ENCODE assay signal across 17 cellular contexts in genomic region chr17:44444735-44445105, GRCh38. TPM values are rescaled to one million over a fixed set of nuclear protein-coding genes. Genes with fewer than 3 reads are reported as not detected.
DNase-seq lines count a peak whose midpoint lies in the region; ATAC-seq and TF ChIP-seq lines count a peak whose summit lies in the region.
"Had no signal": no experiment of that assay in that cellular context is flagged by ENCODE, and none has a peak within 500 bp of the region (broad histone marks: within the 10 kb centered on the region; RNA-seq: fewer than 3 reads in every experiment).

No MANE protein-coding gene starts in this region.

- no peaks in the 10 kb centered on the region; the same call in 1 of the 2 replicates for H3K36me3 ChIP-seq in PC-3 (ENCODE audit: low read depth, low read length)
- H3K36me3 ChIP-seq: tibial artery had no signal

- peak overlapping the region; percentile 21 for H3K27ac ChIP-seq in PC-3 (ENCODE audit: low read length)
- H3K27ac ChIP-seq: SK-N-MC, tibial artery had no signal

- peak overlapping the region; percentile 75 for H3K27ac Mint-ChIP-seq in chondrocyte (ENCODE audit: unreplicated experiment)

- no peak overlapping the region for H3K9ac ChIP-seq in PC-3 (ENCODE audit: low read length)

- ATAC-seq in PC-3: peak; percentile 99

- CTCF ChIA-PET in AG04449 (lab: Yijun Ruan, JAX): interaction anchor here (0.9 to 1.6 kb wide), 2 partner anchors 24 to 30 kb away, joined by 3 to 4 read pairs; no protein-coding TSS in a partner anchor
- CTCF ChIA-PET in PC-3 (lab: Charles Lee): interaction anchor here (1.6 kb wide), 1 partner anchor 78 kb away, joined by 10 read pairs; no protein-coding TSS in a partner anchor

- H3K4me2 ChIP-seq in PC-3 (ENCODE audit: low read length): peak overlapping the region; percentile 42

- H2AFZ ChIP-seq in PC-3 (ENCODE audit: low read length): no peak overlapping the region

- H4K20me1 ChIP-seq in PC-3 (ENCODE audit: low read length): peaks cover 3% of the 10 kb centered on the region; the same call in 1 of the 2 replicates

- H3K36me3 Mint-ChIP-seq in chondrocyte (ENCODE audit: low read depth): no peaks in the 10 kb centered on the region

- H3F3A ChIP-seq in PC-3 (ENCODE audit: low read length, unreplicated experiment): peaks cover 5% of the 10 kb centered on the region

- no peaks in the 10 kb centered on the region for H3K27me3 ChIP-seq in PC-3 (ENCODE audit: low read length)
- H3K27me3 ChIP-seq: tibial artery had no signal

- H3K4me1 ChIP-seq in PC-3 (ENCODE audit: insufficient read depth, low read length): peaks cover 14% of the 10 kb centered on the region
- H3K4me1 ChIP-seq: tibial artery had no signal

- no peaks in the 10 kb centered on the region for H3K27me3 Mint-ChIP-seq in chondrocyte (ENCODE audit: low read depth)
- H3K27me3 Mint-ChIP-seq: activated naive CD4-positive, alpha-beta T cell treated with anti-CD3 and anti-CD28 coated beads, Interleukin-2, amount 50 U/mL, for 24 hours had no signal

- DNase-seq in AG04449 (ENCODE audit: low read depth, low spot score) (peak; percentile 28), PC-3 (peak; percentile 87), chondrocyte (ENCODE audit: low spot score) (no peak), iris pigment epithelial cell (ENCODE audit: low read depth) (peak; percentile 94), NCI-H187 (lab: John Stamatoyannopoulos, UW) (no peak), NCI-H2081 (lab: John Stamatoyannopoulos, UW) (no peak), OCI-M1 (lab: John Stamatoyannopoulos, UW) (no peak), CD1c-positive myeloid dendritic cell (ENCODE audit: extremely low spot score) (no peak)
- DNase-seq: DMS 273 treated with DMSO at 0.1 percent for 48 hours; kidney; MM.1S; NK-92 treated with Interleukin-12 subunit alpha and Interleukin-12 subunit beta, amount 100 ng/mL, for 24 hours; stimulated activated CD4-positive, alpha-beta T cell treated with anti-CD3 and anti-CD28 coated beads, Interleukin-2, amount 100 ng/mL, for 24 hours; tibial artery had no signal

- no peaks in the 10 kb centered on the region for H3K9me3 Mint-ChIP-seq in chondrocyte (ENCODE audit: low read depth)
- H3K9me3 Mint-ChIP-seq: activated naive CD4-positive, alpha-beta T cell treated with anti-CD3 and anti-CD28 coated beads, Interleukin-2, amount 50 U/mL, for 24 hours; H9 had no signal

- no peak overlapping the region for H3K4me3 Mint-ChIP-seq in chondrocyte (ENCODE audit: unreplicated experiment)
- H3K4me3 Mint-ChIP-seq: activated naive CD4-positive, alpha-beta T cell treated with anti-CD3 and anti-CD28 coated beads, Interleukin-2, amount 50 U/mL, for 24 hours; H9 had no signal

- H3K9me2 ChIP-seq in PC-3 (replicated peaks; ENCODE audit: low read length): no peaks in the 10 kb centered on the region

- H3K4me3 ChIP-seq in AG04449 (ENCODE audit: low read depth, low read length) (no peak overlapping the region), PC-3 (ENCODE audit: low read length) (no peak overlapping the region)
- H3K4me3 ChIP-seq: SK-N-MC, tibial artery had no signal

- intact Hi-C loops in PC-3 (cut with micrococcal nuclease): no loop called here

- H3K79me2 ChIP-seq in PC-3 (ENCODE audit: low read length): peaks cover 31% of the 10 kb centered on the region

- no peaks in the 10 kb centered on the region for H3K9me3 ChIP-seq in PC-3 (ENCODE audit: low read length)
- H3K9me3 ChIP-seq: tibial artery had no signal

- H3K4me1 Mint-ChIP-seq in chondrocyte (ENCODE audit: low read depth): peaks cover 18% of the 10 kb centered on the region

- POLR2A ChIA-PET in AG04449 (lab: Yijun Ruan, JAX): no interaction called here
- POLR2A ChIA-PET in PC-3 (lab: Charles Lee; ENCODE audit: unreplicated experiment): no interaction called here

- BruUV-seq in PC-3 (replicated peaks; lab: Mats Ljungman, UMichigan): no TSS peak

- no peak for TF ChIP-seq CTCF in AG04449 (IDR thresholded peaks at IDR 0.05; ENCODE audit: insufficient read depth, low read length, missing control alignments)
- no peak for TF ChIP-seq CTCF in PC-3 (conservative IDR thresholded peaks at IDR 0.05; ENCODE audit: low read depth, low read length)
- TF ChIP-seq CTCF in chondrocyte (IDR thresholded peaks at IDR 0.05): no peak

RNA-seq across cellular contexts. Expression of gene ITGA2B, which starts 55.3 kb away (rescaled TPM):
- total RNA-seq in PC-3 (2014; rRNA removed) (3.1 and 7.1 TPM in 2 replicates), chondrocyte (1.7 to 2.2 TPM (median 2.0 TPM) in 3 replicates)

RNA-seq across cellular contexts. Expression of gene GPATCH8, which starts 58.5 kb away (rescaled TPM):
- 22.7 and 30.1 TPM in 2 replicates for total RNA-seq in PC-3 (2014; rRNA removed)
- 31.1 to 47.0 TPM (median 35.5 TPM) in 3 replicates for total RNA-seq in chondrocyte

Comparison
In these comparisons a context has a peak if more than half of its experiments do, and no peak if none do; other contexts are left out.
1. DNase-seq: peak in AG04449 (single experiment), PC-3 (single experiment) and iris pigment epithelial cell (single experiment); none in chondrocyte (single experiment), NCI-H187 (0 of 2), NCI-H2081 (0 of 2), OCI-M1 (single experiment) and CD1c-positive myeloid dendritic cell (single experiment).